In the genomic region with DNA sequence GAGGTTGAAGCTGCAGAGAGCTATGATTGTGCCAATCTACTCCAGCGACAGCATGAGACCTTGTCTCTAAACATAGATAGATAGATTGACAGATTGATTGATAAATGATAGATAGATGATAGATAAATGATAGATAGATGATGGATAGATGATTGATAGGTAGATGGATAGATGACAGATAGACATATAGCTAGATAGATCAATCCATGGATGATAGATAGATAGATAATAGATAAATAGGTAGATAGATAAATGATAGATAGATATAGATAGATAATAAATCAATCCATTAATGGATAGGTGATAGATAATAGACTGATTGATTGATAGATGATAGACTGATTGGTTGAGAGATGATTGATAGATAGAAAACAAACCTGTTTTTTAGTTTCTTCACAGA, we compare ENCODE assay signal across 11 cellular contexts.
"Had no signal": no experiment of that assay in that cellular context is flagged by ENCODE, and none has a peak within 500 bp of the region (broad histone marks: within the 10 kb centered on the region; RNA-seq: fewer than 3 reads in every experiment).

No MANE protein-coding gene starts in this region.

- H2AFZ ChIP-seq: GM23248, GM23338 had no signal

- H3K4me1 ChIP-seq: HAP-1 had no signal

- H3K36me3 ChIP-seq: HAP-1 had no signal

- H3K9ac ChIP-seq: GM23248 had no signal

- H3K4me2 ChIP-seq: GM23338 had no signal

- ATAC-seq: GM23338, HCT116 had no signal

- H3K9me3 ChIP-seq: HAP-1 had no signal

- FAIRE-seq: H1, H54 had no signal

- DNase-seq: GM23248, GOT3, H7, H9, HCEC 1CT, HFFc6 had no signal

- H3K4me3 ChIP-seq: GM23248, GM23338, HAP-1 had no signal

- H3K27ac ChIP-seq: GM23248 had no signal
